ENCODE assay signal across 21 cellular contexts in genomic region chrX:1455948-1456280, GRCh38. TPM values are rescaled to one million over a fixed set of nuclear protein-coding genes. Genes with fewer than 3 reads are reported as not detected.
DNase-seq lines count a peak whose midpoint lies in the region; ATAC-seq and TF ChIP-seq lines count a peak whose summit lies in the region.
"Had no signal": no experiment of that assay in that cellular context is flagged by ENCODE, and none has a peak within 500 bp of the region (broad histone marks: within the 10 kb centered on the region; RNA-seq: fewer than 3 reads in every experiment).

No MANE protein-coding gene starts in this region.

- H3K36me3 Mint-ChIP-seq in CD8-positive, alpha-beta memory T cell = peaks cover 0 to 2% (median 0%) of the 10 kb centered on the region in 3 donors
- H3K36me3 Mint-ChIP-seq in activated CD8-positive, alpha-beta T cell treated with anti-CD3 and anti-CD28 coated beads, Interleukin-2, amount 10 ng/mL, durations not matched to agents 7 days and 5 days (ENCODE audit: low read depth) = no peaks in the 10 kb centered on the region

- peaks cover 0 to 21% (median 6%) of the 10 kb centered on the region in 11 experiments; a peak in 7 of 22 replicates for H4K20me1 ChIP-seq in BLaER1 treated with 17β-estradiol and CSF1 and Interleukin-3, amounts not matched to agents 10 nM and 100 nM

- no peaks in the 10 kb centered on the region for H3K9me3 ChIP-seq in BLaER1 treated with 17β-estradiol and CSF1 and Interleukin-3, amounts not matched to agents 10 nM and 100 nM (replicated peaks in 1 of 11)
- H3K9me3 ChIP-seq in CD8-positive, alpha-beta memory T cell (ENCODE audit: low read length) = no peaks in the 10 kb centered on the region
- no peaks in the 10 kb centered on the region for H3K9me3 ChIP-seq in effector memory CD4-positive, alpha-beta T cell (ENCODE audit: control insufficient read depth, low read length)
- H3K9me3 ChIP-seq in sigmoid colon = no peaks in the 10 kb centered on the region
- H3K9me3 ChIP-seq: testis had no signal

- no peak overlapping the region for H3K4me3 ChIP-seq in BLaER1 treated with 17β-estradiol and CSF1 and Interleukin-3, amounts not matched to agents 10 nM and 100 nM
- no peak overlapping the region for H3K4me3 ChIP-seq in CD8-positive, alpha-beta memory T cell (ENCODE audit: low read length)
- no peak overlapping the region for H3K4me3 ChIP-seq in effector memory CD4-positive, alpha-beta T cell (ENCODE audit: insufficient read depth, low read depth, low read length, poor library complexity, severe bottlenecking)
- H3K4me3 ChIP-seq in sigmoid colon = no peak overlapping the region
- H3K4me3 ChIP-seq: cardiac muscle cell, skin epidermis, testis had no signal

- CTCF ChIA-PET in CD8-positive, alpha-beta memory T cell (lab: Charles Lee) = no interaction called here
- CTCF ChIA-PET in activated CD8-positive, alpha-beta T cell treated with anti-CD3 and anti-CD28 coated beads, Interleukin-2, amount 10 ng/mL, durations not matched to agents 7 days and 5 days (lab: Charles Lee) = no interaction called here

- intact Hi-C loops in sigmoid colon (cut with DNase I) = loop anchor here (2.0 to 5.0 kb wide), 2 partner anchors 135 to 464 kb away; partner anchors contain the start of gene AKAP17A

- peak overlapping the region in 7 of 8 donors; percentile 12 to 88 (median 77) for H3K27ac Mint-ChIP-seq in CD8-positive, alpha-beta memory T cell
- H3K27ac Mint-ChIP-seq in activated CD8-positive, alpha-beta T cell treated with anti-CD3 and anti-CD28 coated beads, Interleukin-2, amount 10 ng/mL, durations not matched to agents 7 days and 5 days = no peak overlapping the region

- no peak for TF ChIP-seq EP300 in sigmoid colon (IDR thresholded peaks at IDR 0.05)

- H3K9ac ChIP-seq in BLaER1 treated with 17β-estradiol and CSF1 and Interleukin-3, amounts not matched to agents 10 nM and 100 nM = no peak overlapping the region
- H3K9ac ChIP-seq: parathyroid adenoma had no signal

- TF ChIP-seq POLR2A in sigmoid colon (IDR thresholded peaks at IDR 0.05) = no peak

- POLR2A ChIA-PET in CD8-positive, alpha-beta memory T cell (lab: Charles Lee) = no interaction called here
- POLR2A ChIA-PET in activated CD8-positive, alpha-beta T cell treated with anti-CD3 and anti-CD28 coated beads, Interleukin-2, amount 10 ng/mL, durations not matched to agents 7 days and 5 days (lab: Charles Lee) = no interaction called here

- H3K4me2 ChIP-seq in BLaER1 treated with 17β-estradiol and CSF1 and Interleukin-3, amounts not matched to agents 10 nM and 100 nM = peak overlapping the region in 7 of 11 experiments; percentile 2 to 67 (median 45); a peak in 8 of 22 replicates

- no peaks in the 10 kb centered on the region for H3K27me3 ChIP-seq in BLaER1 treated with 17β-estradiol and CSF1 and Interleukin-3, amounts not matched to agents 10 nM and 100 nM
- H3K27me3 ChIP-seq in CD8-positive, alpha-beta memory T cell (ENCODE audit: insufficient read depth, low read length, poor library complexity, severe bottlenecking) = no peaks in the 10 kb centered on the region
- no peaks in the 10 kb centered on the region for H3K27me3 ChIP-seq in effector memory CD4-positive, alpha-beta T cell (replicated peaks; ENCODE audit: control insufficient read depth, insufficient read depth, low read length, poor library complexity, severe bottlenecking)
- no peaks in the 10 kb centered on the region for H3K27me3 ChIP-seq in sigmoid colon
- H3K27me3 ChIP-seq: testis had no signal

- peaks cover 0 to 3% (median 0%) of the 10 kb centered on the region in 5 donors for H3K9me3 Mint-ChIP-seq in CD8-positive, alpha-beta memory T cell
- no peaks in the 10 kb centered on the region for H3K9me3 Mint-ChIP-seq in activated CD8-positive, alpha-beta T cell treated with anti-CD3 and anti-CD28 coated beads, Interleukin-2, amount 10 ng/mL, durations not matched to agents 7 days and 5 days (ENCODE audit: insufficient read depth)

- H3K27ac ChIP-seq in BLaER1 treated with 17β-estradiol and CSF1 and Interleukin-3, amounts not matched to agents 10 nM and 100 nM = no peak overlapping the region
- H3K27ac ChIP-seq in CD8-positive, alpha-beta memory T cell (ENCODE audit: low read depth, low read length) = no peak overlapping the region
- no peak overlapping the region for H3K27ac ChIP-seq in effector memory CD4-positive, alpha-beta T cell (ENCODE audit: insufficient read depth, low read length, poor library complexity, severe bottlenecking)
- no peak overlapping the region for H3K27ac ChIP-seq in sigmoid colon
- H3K27ac ChIP-seq: cardiac muscle cell, parathyroid adenoma, skin epidermis, testis had no signal

- WGBS in sigmoid colon, 2 donors = 60 to 84% methylated on average over 3 of the region's 3 CpGs

- DNase-seq in CD8-positive, alpha-beta memory T cell = peak in 1 of 5 donors; percentile 27
- DNase-seq in activated CD8-positive, alpha-beta T cell treated with anti-CD3 and anti-CD28 coated beads, Interleukin-2, amount 10 ng/mL, durations not matched to agents 7 days and 5 days = peak; percentile 18
- DNase-seq in mesenteric fat pad (ENCODE audit: low spot score) (peak; percentile 35), NCI-H1436 (lab: John Stamatoyannopoulos, UW) (no peak), sigmoid colon (no peak), NCI-H2171 (lab: John Stamatoyannopoulos, UW) (no peak)
- DNase-seq in effector memory CD4-positive, alpha-beta T cell = no peak
- DNase-seq: effector CD8-positive, alpha-beta T cell; GDM1; KG1; NCI-H1092; NCI-H524 treated with DMSO at 0.1 percent for 48 hours; SHP77 treated with DMSO at 0.1 percent for 48 hours; stimulated activated CD4-positive, alpha-beta T cell treated with anti-CD3 and anti-CD28 coated beads, Interleukin-4, amount 100 ng/mL, for 4 hours had no signal

- peak overlapping the region in 5 of 7 donors; percentile 31 to 62 (median 44) for H3K4me3 Mint-ChIP-seq in CD8-positive, alpha-beta memory T cell
- no peak overlapping the region for H3K4me3 Mint-ChIP-seq in activated CD8-positive, alpha-beta T cell treated with anti-CD3 and anti-CD28 coated beads, Interleukin-2, amount 10 ng/mL, durations not matched to agents 7 days and 5 days

- no peaks in the 10 kb centered on the region for H3K36me3 ChIP-seq in BLaER1 treated with 17β-estradiol and CSF1 and Interleukin-3, amounts not matched to agents 10 nM and 100 nM
- no peaks in the 10 kb centered on the region for H3K36me3 ChIP-seq in CD8-positive, alpha-beta memory T cell (ENCODE audit: insufficient read depth, low read length)
- no peaks in the 10 kb centered on the region for H3K36me3 ChIP-seq in effector memory CD4-positive, alpha-beta T cell (ENCODE audit: control insufficient read depth, insufficient read depth, low read length)
- H3K36me3 ChIP-seq in sigmoid colon = no peaks in the 10 kb centered on the region
- H3K36me3 ChIP-seq: cardiac muscle cell had no signal

- H3K27me3 Mint-ChIP-seq in CD8-positive, alpha-beta memory T cell = peaks cover 0 to 2% of the 10 kb centered on the region in 2 donors
- no peaks in the 10 kb centered on the region for H3K27me3 Mint-ChIP-seq in activated CD8-positive, alpha-beta T cell treated with anti-CD3 and anti-CD28 coated beads, Interleukin-2, amount 10 ng/mL, durations not matched to agents 7 days and 5 days (ENCODE audit: low read depth)

- H3K4me1 Mint-ChIP-seq in CD8-positive, alpha-beta memory T cell = peaks cover 19 to 28% (median 23%) of the 10 kb centered on the region in 3 donors
- peaks cover 17% of the 10 kb centered on the region for H3K4me1 Mint-ChIP-seq in activated CD8-positive, alpha-beta T cell treated with anti-CD3 and anti-CD28 coated beads, Interleukin-2, amount 10 ng/mL, durations not matched to agents 7 days and 5 days (ENCODE audit: low read depth)

- no peak for ATAC-seq in activated CD8-positive, alpha-beta T cell treated with anti-CD3 and anti-CD28 coated beads, Interleukin-2, amount 10 ng/mL, durations not matched to agents 7 days and 5 days
- ATAC-seq: activated CD4-positive, CD25-positive, alpha-beta regulatory T cell treated with anti-CD3 and anti-CD28 coated beads, Interleukin-2, amount 50 U/mL, for 24 hours; HCT116 had no signal

- TF ChIP-seq CTCF in sigmoid colon (IDR thresholded peaks at IDR 0.05) = no peak

- H3K4me1 ChIP-seq in BLaER1 treated with 17β-estradiol and CSF1 and Interleukin-3, amounts not matched to agents 10 nM and 100 nM = peaks cover 10 to 43% (median 33%) of the 10 kb centered on the region in 10 experiments
- peaks cover 27% of the 10 kb centered on the region for H3K4me1 ChIP-seq in CD8-positive, alpha-beta memory T cell (ENCODE audit: insufficient read depth, low read length)
- peaks cover 16% of the 10 kb centered on the region for H3K4me1 ChIP-seq in effector memory CD4-positive, alpha-beta T cell (ENCODE audit: control insufficient read depth, insufficient read depth, low read length, poor library complexity, severe bottlenecking)
- peaks cover 0 to 23% (median 16%) of the 10 kb centered on the region in 4 donors for H3K4me1 ChIP-seq in sigmoid colon
- H3K4me1 ChIP-seq: parathyroid adenoma had no signal

RNA-seq across cellular contexts. Expression of gene ASMTL, which starts 3.2 kb away (rescaled TPM):
- 10 to 100 TPM; 26.1 to 26.5 TPM for total RNA-seq in CD8-positive, alpha-beta memory T cell
- 47.9 TPM for polyA plus RNA-seq in CD8-positive, alpha-beta memory T cell
- total RNA-seq in activated CD8-positive, alpha-beta T cell treated with anti-CD3 and anti-CD28 coated beads, Interleukin-2, amount 10 ng/mL, durations not matched to agents 7 days and 5 days = 10 to 100 TPM; 45.3 to 45.9 TPM
- 20.8 TPM for total RNA-seq in mesenteric fat pad
- 10 to 100 TPM; 20.8 to 30.6 (median 29.3) TPM for total RNA-seq in sigmoid colon
- 10 to 100 TPM; 11.8 to 24.0 (median 21.0) TPM for polyA plus RNA-seq in sigmoid colon

Comparison
In these comparisons a context has a peak if more than half of its experiments do, and no peak if none do; other contexts are left out.
1. DNase-seq: peak in activated CD8-positive, alpha-beta T cell treated with anti-CD3 and anti-CD28 coated beads, Interleukin-2, amount 10 ng/mL, durations not matched to agents 7 days and 5 days (single experiment) and mesenteric fat pad (single experiment); none in effector memory CD4-positive, alpha-beta T cell (0 of 3), NCI-H1436 (single experiment), sigmoid colon (single experiment) and NCI-H2171 (single experiment).